In genomic region chr2:47269316-47270232, GRCh38 we compare ENCODE assay signal across 9 cellular contexts.
DNase-seq lines count a peak whose midpoint lies in the region; FAIRE-seq and TF ChIP-seq lines count a peak whose summit lies in the region.
"Had no signal": no experiment of that assay in that cellular context is flagged by ENCODE, and none has a peak within 500 bp of the region (broad histone marks: within the 10 kb centered on the region; RNA-seq: fewer than 3 reads in every experiment).

No MANE protein-coding gene starts in this region.

- 58% methylated on average over 5 of the region's 5 CpGs for WGBS in hepatocyte (ENCODE audit: low lambda C conversion rate, missing lambda C conversion rate)
- WGBS in smooth muscle cell (ENCODE audit: low lambda C conversion rate) = 48% methylated on average over 5 of the region's 5 CpGs

- H3K4me1 ChIP-seq in ascending aorta (peaks cover 10 to 22% of the 10 kb centered on the region in 2 donors), hepatocyte (ENCODE audit: insufficient read depth) (peaks cover 47% of the 10 kb centered on the region), smooth muscle cell (ENCODE audit: low read depth) (peaks cover 8% of the 10 kb centered on the region)

- H4K20me1 ChIP-seq in hepatocyte (ENCODE audit: insufficient read depth, poor library complexity, severe bottlenecking) (no peaks in the 10 kb centered on the region), smooth muscle cell (ENCODE audit: low read depth) (no peaks in the 10 kb centered on the region)

- intact Hi-C loops in ascending aorta (cut with DNase I) = loop anchor here (5.0 kb wide), 1 partner anchor 352 kb away; the partner anchor contains the start of gene MCFD2

- no peak overlapping the region for H2AFZ ChIP-seq in hepatocyte
- H2AFZ ChIP-seq in smooth muscle cell (ENCODE audit: low read depth) = no peak overlapping the region

- H3K4me3 ChIP-seq in ascending aorta (no peak overlapping the region), hepatocyte (no peak overlapping the region), smooth muscle cell (no peak overlapping the region)

- TF ChIP-seq POLR2A in H54 (IDR thresholded peaks at IDR 0.05; ENCODE audit: low read depth, low read length) = no peak; the same call in 1 of the 2 replicates

- H3K9me2 ChIP-seq in hepatocyte (replicated peaks; ENCODE audit: insufficient read depth) = no peaks in the 10 kb centered on the region

- H3K79me2 ChIP-seq in hepatocyte (no peaks in the 10 kb centered on the region), smooth muscle cell (ENCODE audit: low read depth) (no peaks in the 10 kb centered on the region)

- DNase-seq in H54 (ENCODE audit: insufficient read length, low spot score) (peak; percentile 87), ascending aorta (ENCODE audit: low spot score in 2 of 2) (peak; percentile 78 to 94), hepatocyte (ENCODE audit: low spot score) (peak; percentile 72), smooth muscle cell (lab: John Stamatoyannopoulos, UW; ENCODE audit: unreplicated experiment) (peak; percentile 23), T-helper 9 cell (no peak), NOMO-1 treated with dmso at 0.1 percent for 144 hours (lab: John Stamatoyannopoulos, UW; ENCODE audit: unreplicated experiment) (no peak)
- no peak for DNase-seq in activated CD8-positive, alpha-beta memory T cell treated with anti-CD3 and anti-CD28 coated beads, Interleukin-2, amount 50 U/mL, for 4 hours
- no peak for DNase-seq in activated T-cell treated with anti-CD3 and anti-CD28 coated beads, Interleukin-2, amount 50 U/mL, for 48 hours

- no peak overlapping the region for H3K9ac ChIP-seq in smooth muscle cell (ENCODE audit: low read depth)

- H3F3A ChIP-seq in smooth muscle cell (ENCODE audit: low read depth) = peaks cover 10% of the 10 kb centered on the region

- no peaks in the 10 kb centered on the region for H3K27me3 ChIP-seq in ascending aorta
- H3K27me3 ChIP-seq in hepatocyte = no peaks in the 10 kb centered on the region
- H3K27me3 ChIP-seq in smooth muscle cell (ENCODE audit: low read depth) = no peaks in the 10 kb centered on the region

- H3K27ac ChIP-seq in ascending aorta = peak overlapping the region; percentile 78 to 80
- peak overlapping the region; percentile 80 for H3K27ac ChIP-seq in hepatocyte
- peak overlapping the region; percentile 67 for H3K27ac ChIP-seq in smooth muscle cell (ENCODE audit: low read depth)
- H3K27ac ChIP-seq: VCaP had no signal

- no peak overlapping the region for H3K4me2 ChIP-seq in hepatocyte
- H3K4me2 ChIP-seq in smooth muscle cell = peak overlapping the region; percentile 13

- H3K36me3 ChIP-seq in ascending aorta = no peaks in the 10 kb centered on the region
- H3K36me3 ChIP-seq in hepatocyte (replicated peaks; ENCODE audit: insufficient read depth, low read depth) = no peaks in the 10 kb centered on the region
- no peaks in the 10 kb centered on the region for H3K36me3 ChIP-seq in smooth muscle cell (ENCODE audit: low read depth)

- H3K9me3 ChIP-seq in ascending aorta (no peaks in the 10 kb centered on the region), hepatocyte (ENCODE audit: low read depth) (no peaks in the 10 kb centered on the region), smooth muscle cell (replicated peaks; ENCODE audit: low read depth) (no peaks in the 10 kb centered on the region)

- peak; percentile 84 for FAIRE-seq in H54 (lab: Jason Lieb, UNC)

- TF ChIP-seq CTCF in ascending aorta (IDR thresholded peaks at IDR 0.05) (no peak), hepatocyte (IDR thresholded peaks at IDR 0.05; ENCODE audit: poor library complexity) (no peak), smooth muscle cell (IDR thresholded peaks at IDR 0.05; ENCODE audit: borderline replicate concordance, insufficient read depth, poor library complexity, severe bottlenecking) (no peak)

Comparison
In these comparisons a context has a peak if more than half of its experiments do, and no peak if none do; other contexts are left out.
1. DNase-seq: peak in H54 (single experiment), ascending aorta (2 of 2), hepatocyte (single experiment) and smooth muscle cell (single experiment); none in T-helper 9 cell (single experiment), activated CD8-positive, alpha-beta memory T cell treated with anti-CD3 and anti-CD28 coated beads, Interleukin-2, amount 50 U/mL, for 4 hours (single experiment), NOMO-1 treated with dmso at 0.1 percent for 144 hours (single experiment) and activated T-cell treated with anti-CD3 and anti-CD28 coated beads, Interleukin-2, amount 50 U/mL, for 48 hours (0 of 2).
2. Peak in every context shown above with its lines, with median percentiles within 50 percentile points of each other: H3K27ac ChIP-seq.